In genomic region chr6:158204616-158205015, GRCh38 we compare ENCODE assay signal across 22 cellular contexts. TPM values are rescaled to one million over a fixed set of nuclear protein-coding genes. Genes with fewer than 3 reads are reported as not detected.
DNase-seq lines count a peak whose midpoint lies in the region; ATAC-seq, FAIRE-seq and TF ChIP-seq lines count a peak whose summit lies in the region.
"Had no signal": no experiment of that assay in that cellular context is flagged by ENCODE, and none has a peak within 500 bp of the region (broad histone marks: within the 10 kb centered on the region; RNA-seq: fewer than 3 reads in every experiment).

No MANE protein-coding gene starts in this region.

- H3K79me2 ChIP-seq in H1 (ENCODE audit: control insufficient read depth in 1 of 2, insufficient read depth in 2 of 2, low read length in 2 of 2) (no peaks in the 10 kb centered on the region), neural progenitor cell (ENCODE audit: low read depth) (no peaks in the 10 kb centered on the region)

- peaks cover 36% of the 10 kb centered on the region for H3F3A ChIP-seq in neural progenitor cell (ENCODE audit: low read depth)

- no peak overlapping the region for H3K4me3 Mint-ChIP-seq in neural progenitor cell
- no peak overlapping the region for H3K4me3 Mint-ChIP-seq in CD4-positive, alpha-beta memory T cell
- H3K4me3 Mint-ChIP-seq: B cell; CD4-positive, CD25-positive, alpha-beta regulatory T cell; CD8-positive, alpha-beta memory T cell; HFFc6 had no signal

- TF ChIP-seq EP300 in H1 (IDR thresholded peaks at IDR 0.05; ENCODE audit: borderline replicate concordance in 1 of 2, low read depth in 2 of 2, low read length in 2 of 2), result no peak

- H2AK5ac ChIP-seq in H1 (ENCODE audit: low read depth, low read length), result no peak overlapping the region

- POLR2A ChIA-PET in Panc1 (lab: Charles Lee), result no interaction called here
- POLR2A ChIA-PET in H1 (lab: Charles Lee; ENCODE audit: partially characterized antibody), result interaction anchor here (1.5 kb wide), 1 partner anchor 10 kb away, joined by 4 read pairs; no protein-coding TSS in a partner anchor
- POLR2A ChIA-PET in CD4-positive, alpha-beta memory T cell (lab: Charles Lee; ENCODE audit: partially characterized antibody), result no interaction called here

- H4K91ac ChIP-seq in H1 (replicated peaks; ENCODE audit: insufficient read length, low read length), result no peak overlapping the region

- no peaks in the 10 kb centered on the region for H3K36me3 Mint-ChIP-seq in neural progenitor cell
- H3K36me3 Mint-ChIP-seq in CD4-positive, alpha-beta memory T cell, result no peaks in the 10 kb centered on the region
- H3K36me3 Mint-ChIP-seq: CD4-positive, CD25-positive, alpha-beta regulatory T cell; CD8-positive, alpha-beta memory T cell had no signal

- peaks cover 6% of the 10 kb centered on the region for H3K27me3 Mint-ChIP-seq in neural progenitor cell (ENCODE audit: insufficient read depth, low read depth)
- peaks cover 0 to 2% of the 10 kb centered on the region in 2 donors for H3K27me3 Mint-ChIP-seq in CD4-positive, alpha-beta memory T cell
- H3K27me3 Mint-ChIP-seq: CD4-positive, CD25-positive, alpha-beta regulatory T cell had no signal

- no peak overlapping the region for H4K5ac ChIP-seq in H1 (ENCODE audit: insufficient read length, low read depth, low read length)

- H2BK120ac ChIP-seq in H1 (replicated peaks; ENCODE audit: low read depth, low read length), result no peak overlapping the region

- H3K27ac ChIP-seq in Panc1 (ENCODE audit: low read length) (no peak overlapping the region), H1 (ENCODE audit: low read depth, low read length) (no peak overlapping the region), neural progenitor cell (no peak overlapping the region), substantia nigra (ENCODE audit: low read depth, low read length, poor library complexity, severe bottlenecking) (no peak overlapping the region)
- no peak overlapping the region for H3K27ac ChIP-seq in CD4-positive, alpha-beta memory T cell (ENCODE audit: low read depth, low read length)
- H3K27ac ChIP-seq: BLaER1, C4-2B, GM23248 had no signal

- FAIRE-seq in H1 (lab: Jason Lieb, UNC), result no peak
- FAIRE-seq: D721Med, GM12878, GM19239, H54 had no signal

- H3K36me3 ChIP-seq in Panc1 (ENCODE audit: control insufficient read depth, insufficient read depth, low read length), result no peaks in the 10 kb centered on the region
- no peaks in the 10 kb centered on the region for H3K36me3 ChIP-seq in H1 (ENCODE audit: control insufficient read depth in 2 of 4, insufficient read depth in 4 of 4, low read length in 3 of 4)
- H3K36me3 ChIP-seq in neural progenitor cell, result no peaks in the 10 kb centered on the region
- no peaks in the 10 kb centered on the region for H3K36me3 ChIP-seq in CD4-positive, alpha-beta memory T cell (ENCODE audit: insufficient read depth, low read length)
- H3K36me3 ChIP-seq: BLaER1, HAP-1 had no signal

- H2BK12ac ChIP-seq in H1 (ENCODE audit: low read depth, low read length), result no peak overlapping the region

- H3K4me1 ChIP-seq in Panc1 (ENCODE audit: control insufficient read depth, insufficient read depth, low read length), result no peaks in the 10 kb centered on the region
- peaks cover 0 to 7% (median under 1%) of the 10 kb centered on the region in 4 experiments; a peak in 3 of 7 replicates for H3K4me1 ChIP-seq in H1 (replicated peaks in 1 of 4; ENCODE audit: control insufficient read depth in 3 of 4, insufficient read depth in 4 of 4, low read length in 3 of 4)
- H3K4me1 ChIP-seq in neural progenitor cell, result peaks cover 27% of the 10 kb centered on the region
- peaks cover 9% of the 10 kb centered on the region for H3K4me1 ChIP-seq in CD4-positive, alpha-beta memory T cell (ENCODE audit: insufficient read depth, low read length)
- H3K4me1 ChIP-seq: HAP-1 had no signal

- ATAC-seq in Panc1, result peak; percentile 46; the same call in 1 of the 2 replicates
- ATAC-seq: GM12878 had no signal

- no peak overlapping the region for H3K4ac ChIP-seq in H1 (replicated peaks; ENCODE audit: insufficient read length, low read depth, low read length)

- no peak overlapping the region for H3K14ac ChIP-seq in H1 (ENCODE audit: insufficient read length)

- intact Hi-C loops in Panc1 (cut with micrococcal nuclease; ENCODE audit: unreplicated experiment), result no loop called here
- intact Hi-C loops in CD4-positive, alpha-beta memory T cell (cut with micrococcal nuclease), result no loop called here

- in situ Hi-C loops in Panc1 (cut with HindIII; ENCODE audit: low pct_unique_long_range_greater_than_20kb, low sequenced_read_pairs), result no loop called here

- H2BK5ac ChIP-seq in H1 (ENCODE audit: low read depth, low read length), result no peak overlapping the region

- H3K4me1 Mint-ChIP-seq in neural progenitor cell, result peaks cover 6% of the 10 kb centered on the region
- H3K4me1 Mint-ChIP-seq in CD4-positive, alpha-beta memory T cell, result peaks cover 3 to 11% (median 6%) of the 10 kb centered on the region in 4 donors

- no peak overlapping the region for H3K27ac Mint-ChIP-seq in neural progenitor cell
- H3K27ac Mint-ChIP-seq in CD4-positive, alpha-beta memory T cell, result no peak overlapping the region
- H3K27ac Mint-ChIP-seq: B cell; CD8-positive, alpha-beta memory T cell; HFFc6 had no signal

- H3K4me2 ChIP-seq in H1 (ENCODE audit: insufficient read depth in 1 of 2, low read depth in 2 of 2, low read length in 2 of 2) (no peak overlapping the region), neural progenitor cell (peak overlapping the region; percentile 19)
- H3K4me2 ChIP-seq: BLaER1 had no signal

- H3K18ac ChIP-seq in H1 (ENCODE audit: extremely low read depth, low read length), result no peak overlapping the region

- no peak overlapping the region for H3K56ac ChIP-seq in H1 (replicated peaks; ENCODE audit: insufficient read length, low read depth, low read length)

- H3K23me2 ChIP-seq in H1 (ENCODE audit: low read depth, low read length), result no peaks in the 10 kb centered on the region

- 80% methylated on average over 7 of the region's 7 CpGs; no CpG with 5 or more reads in 1 of the 2 experiments for WGBS in H1 (ENCODE audit: extremely low coverage in 1 of 2, insufficient coverage in 1 of 2, insufficient read length in 1 of 2, insufficient replicate concordance in 2 of 2, low coverage in 1 of 2, low lambda C conversion rate in 2 of 2, missing lambda C conversion rate in 1 of 2), 2 experiments

- H2BK15ac ChIP-seq in H1 (ENCODE audit: low read length), result no peak overlapping the region

- BruUV-seq in Panc1 (replicated peaks; lab: Mats Ljungman, UMichigan), result no TSS peak

- H3K4me3 ChIP-seq in Panc1 (ENCODE audit: low read depth in 2 of 2, low read length in 2 of 2), result no peak overlapping the region
- H3K4me3 ChIP-seq in H1 (ENCODE audit: extremely low read depth in 1 of 4, insufficient read depth in 2 of 4, low read depth in 3 of 4, low read length in 4 of 4), result no peak overlapping the region
- no peak overlapping the region for H3K4me3 ChIP-seq in neural progenitor cell
- no peak overlapping the region for H3K4me3 ChIP-seq in CD4-positive, alpha-beta memory T cell (ENCODE audit: low read length in 2 of 2)
- H3K4me3 ChIP-seq: BLaER1, GM12878, GM23248, HAP-1 had no signal

- H2AFZ ChIP-seq in H1 (ENCODE audit: low read length) (0 out of 2 replicates have a peak overlapping the region, but pooled peaks have one; percentile 8), neural progenitor cell (replicated peaks) (peak overlapping the region; percentile 22)
- H2AFZ ChIP-seq: GM23248 had no signal

- TF ChIP-seq CTCF in Panc1 (IDR thresholded peaks at IDR 0.05) (no peak), H1 (IDR thresholded peaks at IDR 0.05; ENCODE audit: control extremely low read depth in 1 of 3, insufficient read depth in 1 of 3, low read depth in 1 of 3, low read length in 3 of 3) (no peak), neural progenitor cell (IDR thresholded peaks at IDR 0.05) (no peak)

- no peak overlapping the region for H2BK20ac ChIP-seq in H1 (ENCODE audit: low read length)

- H3K9ac ChIP-seq in H1 (replicated peaks in 1 of 4; ENCODE audit: extremely low read depth in 1 of 4, low read depth in 3 of 4, low read length in 3 of 4) (no peak overlapping the region), neural progenitor cell (no peak overlapping the region)
- H3K9ac ChIP-seq: BLaER1, GM23248 had no signal

- H3K27me3 ChIP-seq in Panc1 (ENCODE audit: control insufficient read depth, insufficient read depth, low read length) (0 out of 2 replicates have a peak, but pooled peaks cover 2% of the 10 kb centered on the region), H1 (replicated peaks in 1 of 4; ENCODE audit: control insufficient read depth in 3 of 4, extremely low read depth in 1 of 4, insufficient read depth in 3 of 4, low read length in 3 of 4) (no peaks in the 10 kb centered on the region), neural progenitor cell (no peaks in the 10 kb centered on the region)
- H3K27me3 ChIP-seq in CD4-positive, alpha-beta memory T cell (ENCODE audit: insufficient read depth, low read length), result no peaks in the 10 kb centered on the region
- H3K27me3 ChIP-seq: BLaER1 had no signal

- no peak for TF ChIP-seq RAD21 in H1 (IDR thresholded peaks at IDR 0.05 in 1 of 2, conservative IDR thresholded peaks at IDR 0.05 in 1 of 2; ENCODE audit: low read depth in 2 of 2, low read length in 2 of 2)

- H4K20me1 ChIP-seq in H1 (replicated peaks in 1 of 2; ENCODE audit: control insufficient read depth in 1 of 2, insufficient read depth in 2 of 2, low read length in 2 of 2), result no peaks in the 10 kb centered on the region
- no peaks in the 10 kb centered on the region for H4K20me1 ChIP-seq in neural progenitor cell (ENCODE audit: low read depth)
- H4K20me1 ChIP-seq: BLaER1 had no signal

- H3K79me1 ChIP-seq in H1 (ENCODE audit: low read depth, low read length), result no peaks in the 10 kb centered on the region

- DNase-seq in Panc1 (ENCODE audit: low read depth, low spot score) (no peak), H1 (ENCODE audit: low read depth in 1 of 2, low spot score in 2 of 2) (no peak), neural progenitor cell (ENCODE audit: low spot score) (no peak), substantia nigra (lab: John Stamatoyannopoulos, UW) (no peak), glomerular visceral epithelial cell (ENCODE audit: extremely low spot score) (no peak)
- no peak for DNase-seq in CD4-positive, alpha-beta memory T cell
- DNase-seq: CD8-positive, alpha-beta memory T cell; DMS 273 treated with DMSO at 0.1 percent for 48 hours; DMS79; EL; GDM1; HFFc6 had no signal

- H4K8ac ChIP-seq in H1 (ENCODE audit: extremely low read depth, insufficient read depth, low read length), result no peak overlapping the region

- TF ChIP-seq POLR2A in H1 (IDR thresholded peaks at IDR 0.05; ENCODE audit: control extremely low read depth in 1 of 2, low read depth in 2 of 2, low read length in 2 of 2), result no peak

- H3K9me3 ChIP-seq in Panc1 (ENCODE audit: control insufficient read depth, insufficient read depth, low read depth, low read length) (no peaks in the 10 kb centered on the region), H1 (ENCODE audit: insufficient read depth in 2 of 2, low read depth in 1 of 2, low read length in 1 of 2) (no peaks in the 10 kb centered on the region), neural progenitor cell (ENCODE audit: low read depth) (no peaks in the 10 kb centered on the region)
- no peaks in the 10 kb centered on the region for H3K9me3 ChIP-seq in CD4-positive, alpha-beta memory T cell (ENCODE audit: control insufficient read depth in 1 of 2, low read length in 2 of 2)
- H3K9me3 ChIP-seq: BLaER1, HAP-1 had no signal

- H3K23ac ChIP-seq in H1 (ENCODE audit: insufficient read length), result no peak overlapping the region

- CTCF ChIA-PET in Panc1 (lab: Charles Lee) (interaction anchor here (1.6 kb wide), 1 partner anchor 10 kb away, joined by 4 read pairs; no protein-coding TSS in a partner anchor), H1 (lab: Charles Lee; ENCODE audit: partially characterized antibody) (interaction anchor here (0.7 to 7.4 kb wide), 25 partner anchors 9 to 487 kb away, joined by 3 to 50 read pairs (median 4); partner anchors contain the start of genes GTF2H5 and SERAC1)
- CTCF ChIA-PET in CD4-positive, alpha-beta memory T cell (lab: Charles Lee; ENCODE audit: partially characterized antibody), result interaction anchor here (1.5 kb wide), 1 partner anchor 17 kb away, joined by 5 read pairs; no protein-coding TSS in a partner anchor

- H3K9me3 Mint-ChIP-seq in neural progenitor cell, result no peaks in the 10 kb centered on the region
- H3K9me3 Mint-ChIP-seq in CD4-positive, alpha-beta memory T cell, result no peaks in the 10 kb centered on the region
- H3K9me3 Mint-ChIP-seq: CD4-positive, CD25-positive, alpha-beta regulatory T cell; CD8-positive, alpha-beta memory T cell; HFFc6 had no signal

RNA-seq across cellular contexts. Expression of gene GTF2H5, which starts 36.5 kb away (rescaled TPM):
- total RNA-seq in Panc1 (2021; ENCODE audit: unreplicated experiment) (54.4 TPM), neural progenitor cell (ENCODE audit: low replicate concordance) (5.2 and 12.4 TPM in 2 replicates)
- 37.8 TPM for polyA plus RNA-seq in Panc1 (2012; ENCODE audit: insufficient read length)
- total RNA-seq in H1 (2021; fragmentation: NEBNext Ultra II Directional; extraction: Animal tissue kit (Norgen Biotek cat#: 25700)), result 12.5 and 15.8 TPM in 2 replicates
- 2.8 and 5.1 TPM in 2 replicates for polyA plus RNA-seq in H1 (2011; rRNA removed)
- polyA plus RNA-seq in H1 (2011; cell fraction: cytosol; rRNA removed), result 9.9 TPM
- 0.86 TPM for polyA plus RNA-seq in H1 (2011; cell fraction: nucleus; rRNA removed)
- 8.4 to 15.2 TPM (median 8.6 TPM) in 4 replicates for polyA plus RNA-seq in H1 (2012, experiment 1 of 2)
- 1.4 TPM for polyA plus RNA-seq in H1 (2012, experiment 2 of 2)
- polyA plus RNA-seq in H1 (2013, experiment 1 of 2), result 21.2 TPM
- polyA plus RNA-seq in H1 (2013, experiment 2 of 2), result 21.1 TPM
- 1.1 and 1.8 TPM in 2 replicates for polyA minus RNA-seq in H1 (2011; rRNA and poly(A)+ RNA removed)
- polyA minus RNA-seq in H1 (2011; cell fraction: cytosol; rRNA and poly(A)+ RNA removed), result 0.29 TPM
- polyA minus RNA-seq in H1 (2011; cell fraction: nucleus; rRNA and poly(A)+ RNA removed), result 0.60 TPM
- total RNA-seq in CD4-positive, alpha-beta memory T cell, result 10 to 100 TPM; 11.3 to 12.2 TPM
- polyA plus RNA-seq in CD4-positive, alpha-beta memory T cell, result 10 to 100 TPM; 25.2 to 25.7 TPM

RNA-seq across cellular contexts. Expression of gene SERAC1, which starts 36.6 kb away (rescaled TPM):
- 8.2 TPM for total RNA-seq in Panc1 (2021; ENCODE audit: unreplicated experiment)
- polyA plus RNA-seq in Panc1 (2012; ENCODE audit: insufficient read length), result 4.7 TPM
- 9.0 and 10.2 TPM in 2 replicates for total RNA-seq in H1 (2021; fragmentation: NEBNext Ultra II Directional; extraction: Animal tissue kit (Norgen Biotek cat#: 25700))
- polyA plus RNA-seq in H1 (2011; rRNA removed), result 4.1 and 7.3 TPM in 2 replicates
- polyA plus RNA-seq in H1 (2011; cell fraction: cytosol; rRNA removed), result 7.5 TPM
- polyA plus RNA-seq in H1 (2011; cell fraction: nucleus; rRNA removed), result 3.7 TPM
- 7.1 to 10.1 TPM (median 8.6 TPM) in 4 replicates for polyA plus RNA-seq in H1 (2012, experiment 1 of 2)
- polyA plus RNA-seq in H1 (2012, experiment 2 of 2), result 0.92 TPM
- polyA plus RNA-seq in H1 (2013, experiment 1 of 2), result 3.3 TPM
- 3.2 TPM for polyA plus RNA-seq in H1 (2013, experiment 2 of 2)
- 12.5 and 13.8 TPM in 2 replicates for polyA minus RNA-seq in H1 (2011; rRNA and poly(A)+ RNA removed)
- 9.0 TPM for polyA minus RNA-seq in H1 (2011; cell fraction: cytosol; rRNA and poly(A)+ RNA removed)
- polyA minus RNA-seq in H1 (2011; cell fraction: nucleus; rRNA and poly(A)+ RNA removed), result 10.2 TPM
- total RNA-seq in neural progenitor cell (ENCODE audit: low replicate concordance), result 25.0 and 35.7 TPM in 2 replicates
- total RNA-seq in CD4-positive, alpha-beta memory T cell, result 1 to 10 TPM; 4.9 to 5.5 TPM
- 1 to 10 TPM; 1.7 to 3.1 TPM for polyA plus RNA-seq in CD4-positive, alpha-beta memory T cell
